In genomic region chr12:57090924-57091632, GRCh38 we compare ENCODE assay signal across 6 cellular contexts. TPM values are rescaled to one million over a fixed set of nuclear protein-coding genes. Genes with fewer than 3 reads are reported as not detected.
A peak's percentile ranks its signal among the peaks of the same experiment; 100 is the strongest.
DNase-seq lines count a peak whose midpoint lies in the region; ATAC-seq and TF ChIP-seq lines count a peak whose summit lies in the region.

No MANE protein-coding gene starts in this region.

- TF ChIP-seq CTCF in hepatocyte (IDR thresholded peaks at IDR 0.05; ENCODE audit: poor library complexity) (no peak), upper lobe of right lung (IDR thresholded peaks at IDR 0.05) (no peak)

- peaks cover 47% of the 10 kb centered on the region for H3K79me2 ChIP-seq in hepatocyte

- no peak overlapping the region for H2AFZ ChIP-seq in hepatocyte

- no peaks in the 10 kb centered on the region for H3K9me2 ChIP-seq in hepatocyte (replicated peaks; ENCODE audit: insufficient read depth)

- intact Hi-C loops in Right ventricle myocardium inferior (cut with DNase I), result no loop called here
- intact Hi-C loops in left cardiac atrium (cut with DNase I), result no loop called here
- intact Hi-C loops in upper lobe of right lung (cut with DNase I), result no loop called here

- H3K27ac ChIP-seq in hepatocyte (peak overlapping the region; percentile 100), upper lobe of right lung (peak overlapping the region; percentile 87)

- H3K27me3 ChIP-seq in hepatocyte (no peaks in the 10 kb centered on the region), upper lobe of right lung (no peaks in the 10 kb centered on the region)

- H3K4me3 ChIP-seq in hepatocyte, result peak overlapping the region; percentile 90
- H3K4me3 ChIP-seq in upper lobe of right lung, result peak overlapping the region; percentile 88

- H3K9me3 ChIP-seq in hepatocyte (ENCODE audit: low read depth), result no peaks in the 10 kb centered on the region
- H3K9me3 ChIP-seq in upper lobe of right lung, result no peaks in the 10 kb centered on the region

- peaks cover 32% of the 10 kb centered on the region for H3K4me1 ChIP-seq in hepatocyte (ENCODE audit: insufficient read depth)
- H3K4me1 ChIP-seq in upper lobe of right lung, result peaks cover 47% of the 10 kb centered on the region

- H3K4me2 ChIP-seq in hepatocyte, result peak overlapping the region; percentile 89

- ATAC-seq in Right ventricle myocardium inferior (no peak), left cardiac atrium (no peak), upper lobe of right lung (no peak)

- 79% methylated on average over 21 of the region's 22 CpGs for WGBS in hepatocyte (ENCODE audit: low lambda C conversion rate, missing lambda C conversion rate)

- peaks cover 37% of the 10 kb centered on the region for H4K20me1 ChIP-seq in hepatocyte (ENCODE audit: insufficient read depth, poor library complexity, severe bottlenecking)

- peaks cover 3% of the 10 kb centered on the region for H3K36me3 ChIP-seq in hepatocyte (replicated peaks; ENCODE audit: insufficient read depth, low read depth)
- peaks cover 41% of the 10 kb centered on the region for H3K36me3 ChIP-seq in upper lobe of right lung

- DNase-seq in Right ventricle myocardium inferior (ENCODE audit: missing footprints) (peak; percentile 2), left cardiac atrium (no peak), hepatocyte (ENCODE audit: low spot score) (no peak), upper lobe of right lung (no peak), DMS153 treated with DMSO at 0.1 percent for 48 hours (lab: John Stamatoyannopoulos, UW; ENCODE audit: unreplicated experiment) (no peak), foreskin melanocyte (no peak)

RNA-seq across cellular contexts. Expression of gene NAB2, which starts 2.2 kb away (rescaled TPM):
- total RNA-seq in Right ventricle myocardium inferior (9.8 TPM), left cardiac atrium (10 to 100 TPM; 11.1 to 17.1 TPM), hepatocyte (21.9 and 24.8 TPM in 2 replicates), upper lobe of right lung (37.3 TPM)
- 12.3 and 12.9 TPM in 2 replicates for polyA plus RNA-seq in hepatocyte

RNA-seq across cellular contexts. Expression of gene NEMP1, which starts 12.5 kb away (rescaled TPM):
- total RNA-seq in Right ventricle myocardium inferior, result 3.3 TPM
- 1 to 10 TPM; 2.8 to 5.3 TPM for total RNA-seq in left cardiac atrium
- 8.3 and 9.3 TPM in 2 replicates for total RNA-seq in hepatocyte
- 3.0 and 6.2 TPM in 2 replicates for polyA plus RNA-seq in hepatocyte
- 14.1 TPM for total RNA-seq in upper lobe of right lung

RNA-seq across cellular contexts. Expression of gene STAT6, which starts 20.1 kb away (rescaled TPM):
- total RNA-seq in Right ventricle myocardium inferior (58.3 TPM), left cardiac atrium (10 to 100 TPM; 77.7 to 78.1 TPM), hepatocyte (76.7 and 78.9 TPM in 2 replicates), upper lobe of right lung (230 TPM)
- polyA plus RNA-seq in hepatocyte, result 80.0 and 101 TPM in 2 replicates

RNA-seq across cellular contexts. Expression of gene LRP1, which starts 37.2 kb away (rescaled TPM):
- 143 TPM for total RNA-seq in Right ventricle myocardium inferior
- total RNA-seq in left cardiac atrium, result 100 to 1,000 TPM; 188 to 222 TPM
- 48.5 and 76.8 TPM in 2 replicates for total RNA-seq in hepatocyte
- polyA plus RNA-seq in hepatocyte, result 47.8 and 57.6 TPM in 2 replicates
- 261 TPM for total RNA-seq in upper lobe of right lung

RNA-seq across cellular contexts. Expression of gene MYO1A, which starts 41.1 kb away (rescaled TPM):
- not detected for total RNA-seq in Right ventricle myocardium inferior
- under 1 TPM; 0.09 to 0.13 TPM for total RNA-seq in left cardiac atrium
- total RNA-seq in hepatocyte, result 28.3 and 29.2 TPM in 2 replicates
- 23.8 and 25.2 TPM in 2 replicates for polyA plus RNA-seq in hepatocyte
- total RNA-seq in upper lobe of right lung, result 1.4 TPM
